In genomic region chr1:234238060-234238459, GRCh38 we compare ENCODE assay signal across 15 cellular contexts.
A peak's percentile ranks its signal among the peaks of the same experiment; 100 is the strongest.
DNase-seq lines count a peak whose midpoint lies in the region; ATAC-seq and TF ChIP-seq lines count a peak whose summit lies in the region.
"Had no signal": no experiment of that assay in that cellular context is flagged by ENCODE, and none has a peak within 500 bp of the region (broad histone marks: within the 10 kb centered on the region; RNA-seq: fewer than 3 reads in every experiment).

No MANE protein-coding gene starts in this region.

- DNase-seq in CD4-positive, CD25-positive, alpha-beta regulatory T cell, result no peak
- DNase-seq in EL (peak; percentile 29), RWPE2 (ENCODE audit: low spot score) (no peak), islet precursor cell (peak; percentile 43), cerebellar cortex (ENCODE audit: low spot score) (no peak), substantia nigra (lab: John Stamatoyannopoulos, UW) (no peak)
- DNase-seq: C1 segment of cervical spinal cord; CD4-positive, alpha-beta memory T cell; DMS153; DMS79 treated with DMSO at 0.1 percent for 48 hours; GF-D8; H7 had no signal

- H3K4me1 Mint-ChIP-seq in CD4-positive, CD25-positive, alpha-beta regulatory T cell, result peaks cover 7 to 15% (median 11%) of the 10 kb centered on the region in 4 donors
- H3K4me1 Mint-ChIP-seq: B cell; CD4-positive, alpha-beta memory T cell had no signal

- H3K4me3 ChIP-seq in CD4-positive, CD25-positive, alpha-beta regulatory T cell (ENCODE audit: low read depth, low read length), result no peak overlapping the region
- no peak overlapping the region for H3K4me3 ChIP-seq in RWPE2 (ENCODE audit: severe bottlenecking)
- H3K4me3 ChIP-seq: GM23338 had no signal

- H3K9me3 ChIP-seq in CD4-positive, CD25-positive, alpha-beta regulatory T cell (ENCODE audit: control insufficient read depth in 2 of 2, low read length in 2 of 2), result no peaks in the 10 kb centered on the region
- H3K9me3 ChIP-seq in RWPE2 (ENCODE audit: severe bottlenecking), result no peaks in the 10 kb centered on the region

- peak overlapping the region in 2 of 3 donors; percentile 33 to 47 for H3K27ac Mint-ChIP-seq in CD4-positive, CD25-positive, alpha-beta regulatory T cell
- H3K27ac Mint-ChIP-seq: B cell; CD4-positive, alpha-beta memory T cell; GM23338 had no signal

- no peaks in the 10 kb centered on the region for H3K4me1 ChIP-seq in CD4-positive, CD25-positive, alpha-beta regulatory T cell (ENCODE audit: control insufficient read depth, insufficient read depth, low read length, poor library complexity, severe bottlenecking)
- no peaks in the 10 kb centered on the region for H3K4me1 ChIP-seq in RWPE2 (ENCODE audit: insufficient read depth, poor library complexity, severe bottlenecking)

- no peaks in the 10 kb centered on the region for H3K27me3 Mint-ChIP-seq in CD4-positive, CD25-positive, alpha-beta regulatory T cell

- H3K36me3 ChIP-seq in CD4-positive, CD25-positive, alpha-beta regulatory T cell (ENCODE audit: control insufficient read depth, insufficient read depth, low read length), result no peaks in the 10 kb centered on the region
- no peaks in the 10 kb centered on the region for H3K36me3 ChIP-seq in RWPE2 (ENCODE audit: low read depth)

- ATAC-seq in CD4-positive, CD25-positive, alpha-beta regulatory T cell (ENCODE audit: low read depth in 2 of 2), result no peak
- ATAC-seq in RWPE2 (ENCODE audit: low read depth), result peak; percentile 45; the same call in 1 of the 3 replicates
- no peak for ATAC-seq in GM21737 (IDR thresholded peaks at IDR 0.05; ENCODE audit: unreplicated experiment)
- ATAC-seq: GM23338 had no signal

- H3K27ac ChIP-seq in CD4-positive, CD25-positive, alpha-beta regulatory T cell (ENCODE audit: insufficient read depth, low read length, poor library complexity, severe bottlenecking), result no peak overlapping the region
- H3K27ac ChIP-seq in RWPE2 (ENCODE audit: poor library complexity, severe bottlenecking) (no peak overlapping the region), substantia nigra (ENCODE audit: low read depth, low read length, poor library complexity, severe bottlenecking) (no peak overlapping the region)

- no peak for TF ChIP-seq CTCF in RWPE2 (IDR thresholded peaks at IDR 0.05; ENCODE audit: poor library complexity, severe bottlenecking)

- no peaks in the 10 kb centered on the region for H3K36me3 Mint-ChIP-seq in CD4-positive, CD25-positive, alpha-beta regulatory T cell
- H3K36me3 Mint-ChIP-seq: CD4-positive, alpha-beta memory T cell had no signal

- H3K27me3 ChIP-seq in CD4-positive, CD25-positive, alpha-beta regulatory T cell (ENCODE audit: control insufficient read depth, insufficient read depth, low read length), result no peaks in the 10 kb centered on the region
- H3K27me3 ChIP-seq in RWPE2 (ENCODE audit: insufficient read depth, poor library complexity, severe bottlenecking), result no peaks in the 10 kb centered on the region

- no peaks in the 10 kb centered on the region for H3K9me3 Mint-ChIP-seq in CD4-positive, CD25-positive, alpha-beta regulatory T cell
- H3K9me3 Mint-ChIP-seq: GM23338 had no signal

- peak overlapping the region in 1 of 4 donors; percentile 46 for H3K4me3 Mint-ChIP-seq in CD4-positive, CD25-positive, alpha-beta regulatory T cell
- H3K4me3 Mint-ChIP-seq: B cell; CD4-positive, alpha-beta memory T cell; GM23338 had no signal

Comparison
In these comparisons a context has a peak if more than half of its experiments do, and no peak if none do; other contexts are left out.
1. DNase-seq: peak in EL (single experiment) and islet precursor cell (single experiment); none in CD4-positive, CD25-positive, alpha-beta regulatory T cell (0 of 3), RWPE2 (single experiment), cerebellar cortex (single experiment) and substantia nigra (0 of 49).